ENCODE assay signal across 10 cellular contexts in genomic region chr5:78627175-78627574, GRCh38. TPM values are rescaled to one million over a fixed set of nuclear protein-coding genes. Genes with fewer than 3 reads are reported as not detected.
DNase-seq lines count a peak whose midpoint lies in the region; ATAC-seq and TF ChIP-seq lines count a peak whose summit lies in the region.
"Had no signal": no experiment of that assay in that cellular context is flagged by ENCODE, and none has a peak within 500 bp of the region (broad histone marks: within the 10 kb centered on the region; RNA-seq: fewer than 3 reads in every experiment).

No MANE protein-coding gene starts in this region.

- no peak overlapping the region for H3K27ac Mint-ChIP-seq in T-cell
- H3K27ac Mint-ChIP-seq: effector memory CD8-positive, alpha-beta T cell had no signal

- H3K4me1 ChIP-seq in GM23248 (ENCODE audit: insufficient read depth) (peaks cover 15% of the 10 kb centered on the region), SJCRH30 (peaks cover 14% of the 10 kb centered on the region), sigmoid colon (peaks cover 0 to 71% (median 67%) of the 10 kb centered on the region in 4 donors)

- in situ Hi-C loops in GM23248 (cut with MboI) = no loop called here

- H3K9ac ChIP-seq in GM23248 = no peak overlapping the region

- H3F3A ChIP-seq in GM23248 (ENCODE audit: insufficient read depth) = no peaks in the 10 kb centered on the region

- peaks cover 0 to 4% (median 0%) of the 10 kb centered on the region in 3 donors for H3K4me1 Mint-ChIP-seq in T-cell

- intact Hi-C loops in sigmoid colon (cut with DNase I) = no loop called here

- H3K9me2 ChIP-seq in GM23248 (ENCODE audit: insufficient read depth) = no peaks in the 10 kb centered on the region

- H3K9me3 ChIP-seq in GM23248 (ENCODE audit: low read depth) (no peaks in the 10 kb centered on the region), SJCRH30 (replicated peaks) (no peaks in the 10 kb centered on the region), sigmoid colon (no peaks in the 10 kb centered on the region)
- H3K9me3 ChIP-seq: pancreas had no signal

- H3K4me3 Mint-ChIP-seq in T-cell = no peak overlapping the region
- H3K4me3 Mint-ChIP-seq: effector memory CD8-positive, alpha-beta T cell had no signal

- H3K27me3 ChIP-seq in GM23248 (replicated peaks; ENCODE audit: insufficient read depth) = no peaks in the 10 kb centered on the region
- no peaks in the 10 kb centered on the region for H3K27me3 ChIP-seq in SJCRH30
- H3K27me3 ChIP-seq in sigmoid colon = no peaks in the 10 kb centered on the region
- H3K27me3 ChIP-seq: pancreas had no signal

- H2AFZ ChIP-seq in GM23248 = no peak overlapping the region

- peak in 3 of 4 experiments; percentile 19 to 41 (median 41) for TF ChIP-seq CTCF in sigmoid colon (IDR thresholded peaks at IDR 0.05)

- peaks cover 13 to 17% of the 10 kb centered on the region in 2 donors for H3K27me3 Mint-ChIP-seq in T-cell

- no peak for ATAC-seq in T-cell (replicated peaks in 1 of 4)
- ATAC-seq: effector memory CD8-positive, alpha-beta T cell; pancreas had no signal

- no peak overlapping the region for H3K4me2 ChIP-seq in GM23248 (ENCODE audit: unreplicated experiment)

- H3K4me3 ChIP-seq in GM23248 (no peak overlapping the region), SJCRH30 (no peak overlapping the region), sigmoid colon (no peak overlapping the region)
- H3K4me3 ChIP-seq: pancreas had no signal

- peak; percentile 56 for DNase-seq in GM23248
- peak in 1 of 2 experiments; percentile 34 for DNase-seq in SJCRH30
- peak; percentile 37 for DNase-seq in fibroblast of peridontal ligament (ENCODE audit: extremely low read depth)
- DNase-seq in sigmoid colon = peak; percentile 76
- no peak for DNase-seq in NCI-H2196 treated with DMSO at 0.1 percent for 48 hours (lab: John Stamatoyannopoulos, UW; ENCODE audit: unreplicated experiment)
- DNase-seq in T-cell = no peak
- DNase-seq in NCI-H510A treated with DMSO at 0.1 percent for 48 hours (lab: John Stamatoyannopoulos, UW) = no peak
- DNase-seq: effector memory CD8-positive, alpha-beta T cell; stimulated activated naive CD4-positive, alpha-beta T cell treated with Interleukin-2 at 50 U/mL for 16 hours had no signal

- no peaks in the 10 kb centered on the region for H4K20me1 ChIP-seq in GM23248 (ENCODE audit: insufficient read depth)

- POLR2A ChIA-PET in T-cell (lab: Charles Lee) = no interaction called here

- no peaks in the 10 kb centered on the region for H3K36me3 Mint-ChIP-seq in T-cell

- TF ChIP-seq POLR2A in sigmoid colon (IDR thresholded peaks at IDR 0.05) = no peak

- peaks cover 20% of the 10 kb centered on the region for H3K79me2 ChIP-seq in GM23248 (ENCODE audit: insufficient read depth)

- no peak for TF ChIP-seq EP300 in sigmoid colon (IDR thresholded peaks at IDR 0.05)

- H3K36me3 ChIP-seq in GM23248 (ENCODE audit: low read depth) (no peaks in the 10 kb centered on the region), SJCRH30 (peaks cover 23% of the 10 kb centered on the region), sigmoid colon (peaks cover 0 to 18% (median 8%) of the 10 kb centered on the region in 4 donors)
- H3K36me3 ChIP-seq: pancreas had no signal

- 83% methylated on average over 3 of the region's 3 CpGs for WGBS in GM23248 (ENCODE audit: low coverage in 1 of 2, low lambda C conversion rate in 2 of 2, missing lambda C conversion rate in 2 of 2), 2 experiments
- WGBS in sigmoid colon, 2 donors = 91 to 92% methylated on average over 3 of the region's 3 CpGs

- H3K27ac ChIP-seq in GM23248 (no peak overlapping the region), SJCRH30 (peak overlapping the region; percentile 39), sigmoid colon (peak overlapping the region in 3 of 4 donors; percentile 48 to 74 (median 64))
- H3K27ac ChIP-seq: pancreas had no signal

- H3K9me3 Mint-ChIP-seq in T-cell = no peaks in the 10 kb centered on the region
- H3K9me3 Mint-ChIP-seq: effector memory CD8-positive, alpha-beta T cell had no signal

- CTCF ChIA-PET in T-cell (lab: Charles Lee) = no interaction called here

RNA-seq across cellular contexts. Expression of gene LHFPL2, which starts 21.4 kb away (rescaled TPM):
- 13.7 and 14.4 TPM in 2 replicates for total RNA-seq in GM23248 (2014; rRNA removed; shearing (Covaris generic))
- 8.0 and 8.4 TPM in 2 replicates for polyA plus RNA-seq in GM23248 (2016; fragmentation: Nextera tagmentation; extraction: Ambion mirVana)
- 20.5 and 21.7 TPM in 2 replicates for total RNA-seq in SJCRH30 (2014; rRNA removed; shearing (Covaris generic))
- total RNA-seq in sigmoid colon = 10 to 100 TPM; 21.4 to 34.9 (median 26.6) TPM
- polyA plus RNA-seq in sigmoid colon = 10 to 100 TPM; 10.8 to 21.1 (median 19.0) TPM
- 1 to 10 TPM in 2 of 5 donors, under 1 TPM in 3; 0.19 to 1.9 (median 0.82) TPM for total RNA-seq in T-cell

Comparison
In these comparisons a context has a peak if more than half of its experiments do, and no peak if none do; other contexts are left out.
1. DNase-seq: peak in GM23248 (single experiment), fibroblast of peridontal ligament (single experiment) and sigmoid colon (single experiment); none in NCI-H2196 treated with DMSO at 0.1 percent for 48 hours (single experiment), T-cell (0 of 34) and NCI-H510A treated with DMSO at 0.1 percent for 48 hours (single experiment).